ENCODE assay signal across 11 cellular contexts in the genomic region with DNA sequence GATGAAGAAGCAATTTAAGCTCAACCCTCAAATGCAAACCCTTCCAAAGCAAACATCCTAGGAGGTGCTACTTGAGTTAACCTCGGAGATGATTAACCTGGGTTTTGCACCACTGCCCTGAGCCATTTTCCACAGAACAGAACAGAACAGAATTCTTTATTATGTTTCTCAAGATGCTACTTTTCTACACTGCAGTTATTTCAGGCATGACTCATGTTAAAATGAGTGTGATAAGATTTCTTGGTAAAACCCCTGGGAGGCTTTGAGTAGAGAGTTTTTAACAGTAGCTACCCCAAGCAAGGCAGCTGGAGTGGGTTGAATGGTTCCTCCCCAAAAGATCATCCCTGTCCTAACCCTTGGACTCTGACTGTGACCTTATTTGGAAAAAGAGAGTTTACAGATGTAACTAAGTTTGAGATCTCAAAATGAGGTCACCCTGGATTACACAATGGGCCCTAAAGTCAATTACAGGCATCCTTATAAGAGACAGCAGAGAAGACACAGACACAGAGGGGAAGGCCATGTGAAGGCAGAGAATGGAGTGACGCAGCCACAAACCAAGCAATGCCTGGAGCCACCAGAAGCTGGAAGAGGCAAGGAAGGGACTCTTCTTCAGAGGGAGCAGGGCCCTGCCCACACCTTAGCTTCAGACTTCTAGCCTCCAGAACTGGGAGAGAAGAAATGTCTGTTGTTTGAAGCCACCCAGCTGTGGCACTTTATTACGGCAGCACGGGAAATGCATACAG.
A peak's percentile ranks its signal among the peaks of the same experiment; 100 is the strongest.
DNase-seq lines count a peak whose midpoint lies in the region; ATAC-seq lines count a peak whose summit lies in the region.
"Had no signal": no experiment of that assay in that cellular context is flagged by ENCODE, and none has a peak within 500 bp of the region (broad histone marks: within the 10 kb centered on the region; RNA-seq: fewer than 3 reads in every experiment).

No MANE protein-coding gene starts in this region.

- no peaks in the 10 kb centered on the region for H3K36me3 Mint-ChIP-seq in activated T-helper 17 cell treated with anti-CD3 and anti-CD28 coated beads, Interleukin-2, amount 50 U/mL, for 72 hours (ENCODE audit: low read depth)
- H3K36me3 Mint-ChIP-seq: IgD-negative memory B cell had no signal

- 69% methylated on average over 4 of the region's 4 CpGs for WGBS in right cardiac atrium

- H3K27me3 Mint-ChIP-seq in activated T-helper 17 cell treated with anti-CD3 and anti-CD28 coated beads, Interleukin-2, amount 50 U/mL, for 72 hours: no peaks in the 10 kb centered on the region

- no peak overlapping the region for H3K27ac Mint-ChIP-seq in activated T-helper 17 cell treated with anti-CD3 and anti-CD28 coated beads, Interleukin-2, amount 50 U/mL, for 72 hours
- H3K27ac Mint-ChIP-seq: effector memory CD8-positive, alpha-beta T cell had no signal

- H3K27me3 ChIP-seq in right cardiac atrium (ENCODE audit: control insufficient read depth, insufficient read depth): no peaks in the 10 kb centered on the region

- intact Hi-C loops in right cardiac atrium (cut with DNase I): no loop called here

- H3K4me1 ChIP-seq in right cardiac atrium (ENCODE audit: control insufficient read depth, insufficient read depth, low read length): peaks cover 13% of the 10 kb centered on the region

- H3K4me1 Mint-ChIP-seq in activated T-helper 17 cell treated with anti-CD3 and anti-CD28 coated beads, Interleukin-2, amount 50 U/mL, for 72 hours: no peaks in the 10 kb centered on the region

- H3K27ac ChIP-seq in right cardiac atrium (ENCODE audit: low read length) (peak overlapping the region; percentile 66), temporal lobe (ENCODE audit: low read depth, low read length) (peak overlapping the region; percentile 79)

- H3K9me3 ChIP-seq in right cardiac atrium (ENCODE audit: control insufficient read depth, low read length): no peaks in the 10 kb centered on the region

- ATAC-seq in activated T-helper 17 cell treated with anti-CD3 and anti-CD28 coated beads, Interleukin-2, amount 50 U/mL, for 72 hours (replicated peaks): peak; percentile 86
- ATAC-seq in right cardiac atrium (peak; percentile 63 to 82), GM21717 (IDR thresholded peaks at IDR 0.05; ENCODE audit: unreplicated experiment) (no peak), HG03571 (IDR thresholded peaks at IDR 0.05; ENCODE audit: unreplicated experiment) (no peak), HG03039 (IDR thresholded peaks at IDR 0.05; ENCODE audit: unreplicated experiment) (no peak)
- ATAC-seq: effector memory CD8-positive, alpha-beta T cell had no signal

- DNase-seq in SIG-M5 treated with dmso at 0.1 percent for 504 hours (lab: John Stamatoyannopoulos, UW; ENCODE audit: unreplicated experiment): peak; percentile 62
- DNase-seq in SIG-M5 (lab: John Stamatoyannopoulos, UW): no peak
- DNase-seq in right cardiac atrium: peak in 1 of 3 donors; percentile 42
- DNase-seq: C1 segment of cervical spinal cord; effector memory CD8-positive, alpha-beta T cell had no signal

- no peaks in the 10 kb centered on the region for H3K9me3 Mint-ChIP-seq in activated T-helper 17 cell treated with anti-CD3 and anti-CD28 coated beads, Interleukin-2, amount 50 U/mL, for 72 hours

- no peak overlapping the region for H3K4me3 Mint-ChIP-seq in activated T-helper 17 cell treated with anti-CD3 and anti-CD28 coated beads, Interleukin-2, amount 50 U/mL, for 72 hours
- H3K4me3 Mint-ChIP-seq: effector memory CD8-positive, alpha-beta T cell; IgD-negative memory B cell had no signal

- H3K4me3 ChIP-seq in right cardiac atrium (ENCODE audit: low read length): no peak overlapping the region

Comparison
In these comparisons a context has a peak if more than half of its experiments do, and no peak if none do; other contexts are left out.
1. ATAC-seq: peak in activated T-helper 17 cell treated with anti-CD3 and anti-CD28 coated beads, Interleukin-2, amount 50 U/mL, for 72 hours (single experiment) and right cardiac atrium (2 of 2); none in GM21717 (single experiment), HG03571 (single experiment) and HG03039 (single experiment).